ENCODE assay signal across 21 cellular contexts in the genomic region with DNA sequence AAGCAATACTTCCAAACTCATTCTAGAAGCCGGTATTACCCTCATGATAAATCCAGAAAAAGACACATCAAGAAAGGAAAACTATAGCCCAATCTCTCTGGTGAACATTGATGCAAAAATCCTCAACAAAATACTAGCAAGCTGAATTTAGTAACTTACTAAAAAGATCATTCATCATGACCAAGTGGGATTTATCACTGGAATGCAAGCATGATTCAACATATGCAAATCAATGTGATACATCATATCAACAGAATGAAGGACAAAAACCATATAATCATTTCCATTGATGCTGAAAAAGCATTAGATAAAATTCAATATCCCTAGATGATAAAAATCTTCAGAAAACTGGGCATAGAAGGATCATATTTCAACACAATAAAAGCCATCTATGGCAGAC.
"Had no signal": no experiment of that assay in that cellular context is flagged by ENCODE, and none has a peak within 500 bp of the region (broad histone marks: within the 10 kb centered on the region; RNA-seq: fewer than 3 reads in every experiment).

No MANE protein-coding gene starts in this region.

- H3K36me3 Mint-ChIP-seq: activated naive CD8-positive, alpha-beta T cell treated with anti-CD3 and anti-CD28 coated beads for 36 hours; naive B cell had no signal

- H3K4me3 Mint-ChIP-seq: activated naive CD8-positive, alpha-beta T cell treated with anti-CD3 and anti-CD28 coated beads for 36 hours; activated T-cell treated with anti-CD3 and anti-CD28 coated beads, Interleukin-2, amount 50 U/mL, for 4 hours; naive B cell; WTC11 had no signal

- DNase-seq: activated CD4-positive, alpha-beta T cell treated with anti-CD3 and anti-CD28 coated beads, Interleukin-2, amount 50 U/mL, for 4 hours; activated CD8-positive, alpha-beta memory T cell treated with anti-CD3 and anti-CD28 coated beads, Interleukin-2, amount 50 U/mL, for 48 hours; activated naive CD4-positive, alpha-beta T cell treated with Interleukin-2 at 50 U/mL for 16 hours; activated naive CD8-positive, alpha-beta T cell treated with anti-CD3 and anti-CD28 coated beads for 36 hours; activated T-cell treated with anti-CD3 and anti-CD28 coated beads, Interleukin-2, amount 50 U/mL, for 4 hours; amniotic stem cell; body of pancreas; erythroblast; heart left ventricle; islet precursor cell; left colon; naive B cell; nucleus accumbens; right cardiac atrium; stimulated activated CD4-positive, alpha-beta T cell treated with anti-CD3 and anti-CD28 coated beads, Interleukin-12 subunit alpha, Interleukin-12 subunit beta, amount 100 ng/mL, for 4 hours; stimulated activated CD4-positive, alpha-beta T cell treated with anti-CD3 and anti-CD28 coated beads, Interleukin-4, amount 100 ng/mL, for 4 hours; stimulated activated naive CD8-positive, alpha-beta T cell treated with anti-CD3 and anti-CD28 coated beads, Interleukin-15, Interleukin-2, amounts not matched to agents 100 U/mL and 50 U/mL, for 24 hours; T-helper 9 cell; upper lobe of left lung had no signal

- H3K4me1 Mint-ChIP-seq: activated naive CD8-positive, alpha-beta T cell treated with anti-CD3 and anti-CD28 coated beads for 36 hours; naive B cell had no signal

- ATAC-seq: activated T-cell treated with anti-CD3 and anti-CD28 coated beads, Interleukin-2, amount 50 U/mL, for 4 hours; body of pancreas; heart left ventricle; left colon; right cardiac atrium; stimulated activated naive CD8-positive, alpha-beta T cell treated with anti-CD3 and anti-CD28 coated beads, Interleukin-15, Interleukin-2, amounts not matched to agents 100 U/mL and 50 U/mL, for 24 hours; WTC11 had no signal

- H3K27me3 Mint-ChIP-seq: activated naive CD8-positive, alpha-beta T cell treated with anti-CD3 and anti-CD28 coated beads for 36 hours; naive B cell had no signal

- H3K27ac Mint-ChIP-seq: activated naive CD8-positive, alpha-beta T cell treated with anti-CD3 and anti-CD28 coated beads for 36 hours; activated T-helper 2 cell treated with anti-CD3 and anti-CD28 coated beads, Interferon-gamma antibody, Interleukin-2, Interleukin-4, amounts not matched to agents 10 μg/mL and 5 μg/mL and 100 μg/mL, durations not matched to agents 14 hours and 24 hours and 36 hours; WTC11 had no signal
